18 cellular contexts compared by ENCODE assay signal in the genomic region with DNA sequence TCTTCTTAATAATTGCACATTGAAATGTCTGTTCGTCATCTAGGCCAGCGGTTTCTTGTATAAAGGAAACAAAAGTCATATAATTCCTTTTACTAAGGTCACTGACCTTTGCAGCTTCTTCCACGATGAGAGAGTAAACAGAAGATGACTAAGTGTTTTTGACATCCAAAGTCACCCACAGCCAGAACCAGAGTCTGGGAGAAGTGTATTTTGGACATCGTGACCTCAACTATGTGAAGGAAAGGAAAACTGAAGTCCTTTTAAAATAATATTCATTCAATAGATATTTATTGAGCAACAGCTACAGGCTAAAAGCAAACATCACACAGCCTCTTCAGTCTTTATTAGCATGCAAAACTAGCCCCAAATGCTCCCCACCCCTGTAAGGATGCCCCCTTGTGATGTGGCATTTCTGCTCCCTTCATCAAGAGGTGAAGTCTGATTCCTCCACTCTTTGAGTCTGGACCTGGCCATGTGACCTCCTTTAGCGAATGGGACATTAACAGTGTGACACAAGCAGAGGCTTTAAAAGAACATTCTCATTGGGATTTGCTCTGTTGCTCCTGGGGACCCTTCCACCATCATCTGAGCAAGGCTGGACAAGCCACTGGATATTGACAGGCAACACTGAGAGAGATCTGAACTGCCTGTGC. TPM values are rescaled to one million over a fixed set of nuclear protein-coding genes. Genes with fewer than 3 reads are reported as not detected.
DNase-seq lines count a peak whose midpoint lies in the region; ATAC-seq and TF ChIP-seq lines count a peak whose summit lies in the region.
"Had no signal": no experiment of that assay in that cellular context is flagged by ENCODE, and none has a peak within 500 bp of the region (broad histone marks: within the 10 kb centered on the region; RNA-seq: fewer than 3 reads in every experiment).

No MANE protein-coding gene starts in this region.

- CTCF ChIA-PET in activated CD4-positive, alpha-beta memory T cell treated with anti-CD3 and anti-CD28 coated beads, Interleukin-2, amount 10 ng/mL, durations not matched to agents 7 days and 5 days (lab: Charles Lee) = no interaction called here

- no peaks in the 10 kb centered on the region for H3K36me3 Mint-ChIP-seq in activated CD4-positive, alpha-beta memory T cell treated with anti-CD3 and anti-CD28 coated beads, Interleukin-2, amount 10 ng/mL, durations not matched to agents 7 days and 5 days (ENCODE audit: low read depth)
- H3K36me3 Mint-ChIP-seq in activated T-helper 17 cell treated with anti-CD3 and anti-CD28 coated beads, Interleukin-2, amount 50 U/mL, for 72 hours (ENCODE audit: low read depth) = no peaks in the 10 kb centered on the region
- H3K36me3 Mint-ChIP-seq: activated naive CD4-positive, alpha-beta T cell treated with anti-CD3 and anti-CD28 coated beads, Interleukin-2, amount 50 U/mL, for 24 hours had no signal

- H3K4me3 Mint-ChIP-seq in activated CD4-positive, alpha-beta memory T cell treated with anti-CD3 and anti-CD28 coated beads, Interleukin-2, amount 10 ng/mL, durations not matched to agents 7 days and 5 days = no peak overlapping the region
- H3K4me3 Mint-ChIP-seq in activated T-helper 17 cell treated with anti-CD3 and anti-CD28 coated beads, Interleukin-2, amount 50 U/mL, for 72 hours = no peak overlapping the region
- H3K4me3 Mint-ChIP-seq: activated CD4-positive, alpha-beta T cell treated with anti-CD3 and anti-CD28 coated beads, Interleukin-2, amount 10 ng/mL, durations not matched to agents 7 days and 5 days; activated naive CD4-positive, alpha-beta T cell treated with anti-CD3 and anti-CD28 coated beads, Interleukin-2, amount 50 U/mL, for 24 hours had no signal

- H3K27ac ChIP-seq in heart left ventricle = peak overlapping the region in 4 of 12 donors; percentile 11 to 55 (median 21)
- H3K27ac ChIP-seq in right atrium auricular region = peak overlapping the region in 1 of 2 donors; percentile 36
- H3K27ac ChIP-seq in mucosa of rectum (ENCODE audit: low read depth in 2 of 2, low read length in 2 of 2) = peak overlapping the region; percentile 19 to 49
- H3K27ac ChIP-seq: SK-N-MC, testis had no signal

- TF ChIP-seq CTCF in heart left ventricle (IDR thresholded peaks at IDR 0.05) (no peak), right atrium auricular region (IDR thresholded peaks at IDR 0.05) (no peak)

- no peak overlapping the region for H3K9ac ChIP-seq in mucosa of rectum (ENCODE audit: low read depth in 1 of 2, low read length in 2 of 2)

- H3K36me3 ChIP-seq in heart left ventricle (no peaks in the 10 kb centered on the region), right atrium auricular region (no peaks in the 10 kb centered on the region), mucosa of rectum (ENCODE audit: control insufficient read depth in 2 of 2, insufficient read depth in 2 of 2, low read length in 2 of 2) (no peaks in the 10 kb centered on the region)

- no peak for TF ChIP-seq POLR2A in heart left ventricle (IDR thresholded peaks at IDR 0.05)

- H3K27me3 Mint-ChIP-seq in activated CD4-positive, alpha-beta memory T cell treated with anti-CD3 and anti-CD28 coated beads, Interleukin-2, amount 10 ng/mL, durations not matched to agents 7 days and 5 days = peaks cover 2% of the 10 kb centered on the region
- H3K27me3 Mint-ChIP-seq in activated T-helper 17 cell treated with anti-CD3 and anti-CD28 coated beads, Interleukin-2, amount 50 U/mL, for 72 hours = peaks cover 20% of the 10 kb centered on the region

- H3K9me3 ChIP-seq in heart left ventricle (no peaks in the 10 kb centered on the region), right atrium auricular region (no peaks in the 10 kb centered on the region), mucosa of rectum (ENCODE audit: control insufficient read depth in 2 of 2, low read length in 2 of 2) (no peaks in the 10 kb centered on the region)
- H3K9me3 ChIP-seq: testis had no signal

- no peak for DNase-seq in heart left ventricle
- no peak for DNase-seq in right atrium auricular region (ENCODE audit: low spot score)
- peak; percentile 10 for DNase-seq in dermis blood vessel endothelial cell
- DNase-seq in activated CD4-positive, alpha-beta memory T cell treated with anti-CD3 and anti-CD28 coated beads, Interleukin-2, amount 10 ng/mL, durations not matched to agents 7 days and 5 days = no peak
- no peak for DNase-seq in RPMI8226
- no peak for DNase-seq in activated CD4-positive, CD25-positive, alpha-beta regulatory T cell (lab: John Stamatoyannopoulos, UW)
- DNase-seq: 8988T; activated CD4-positive, alpha-beta T cell treated with anti-CD3 and anti-CD28 coated beads, Interleukin-2, amount 10 ng/mL, durations not matched to agents 7 days and 5 days; DMS79 treated with DMSO at 0.1 percent for 48 hours; effector CD8-positive, alpha-beta T cell; Kasumi-1; occipital lobe; stimulated activated CD4-positive, alpha-beta T cell treated with anti-CD3 and anti-CD28 coated beads, Interleukin-4, amount 100 ng/mL, for 4 hours; testis had no signal

- 66 to 81% (median 70%) methylated on average over 5 of the region's 5 CpGs for WGBS in heart left ventricle, 4 donors

- no peaks in the 10 kb centered on the region for H3K9me3 Mint-ChIP-seq in activated CD4-positive, alpha-beta memory T cell treated with anti-CD3 and anti-CD28 coated beads, Interleukin-2, amount 10 ng/mL, durations not matched to agents 7 days and 5 days
- no peaks in the 10 kb centered on the region for H3K9me3 Mint-ChIP-seq in activated T-helper 17 cell treated with anti-CD3 and anti-CD28 coated beads, Interleukin-2, amount 50 U/mL, for 72 hours

- H3K4me3 ChIP-seq in heart left ventricle (no peak overlapping the region), right atrium auricular region (no peak overlapping the region), mucosa of rectum (ENCODE audit: low read length in 2 of 2) (no peak overlapping the region)
- H3K4me3 ChIP-seq: SK-N-MC, testis had no signal

- POLR2A ChIA-PET in activated CD4-positive, alpha-beta memory T cell treated with anti-CD3 and anti-CD28 coated beads, Interleukin-2, amount 10 ng/mL, durations not matched to agents 7 days and 5 days (lab: Charles Lee) = no interaction called here

- H3K4me1 Mint-ChIP-seq in activated CD4-positive, alpha-beta memory T cell treated with anti-CD3 and anti-CD28 coated beads, Interleukin-2, amount 10 ng/mL, durations not matched to agents 7 days and 5 days = peaks cover 6% of the 10 kb centered on the region
- no peaks in the 10 kb centered on the region for H3K4me1 Mint-ChIP-seq in activated T-helper 17 cell treated with anti-CD3 and anti-CD28 coated beads, Interleukin-2, amount 50 U/mL, for 72 hours
- H3K4me1 Mint-ChIP-seq: activated naive CD4-positive, alpha-beta T cell treated with anti-CD3 and anti-CD28 coated beads, Interleukin-2, amount 50 U/mL, for 24 hours had no signal

- intact Hi-C loops in heart left ventricle (cut with DNase I) = loop anchor here in 1 of 10 donors (10.0 kb wide), 1 partner anchor 72 kb away; a partner anchor contains a TSS

- H3K27me3 ChIP-seq in heart left ventricle (no peaks in the 10 kb centered on the region), right atrium auricular region (no peaks in the 10 kb centered on the region), mucosa of rectum (ENCODE audit: control insufficient read depth in 2 of 2, insufficient read depth in 2 of 2, low read length in 2 of 2) (no peaks in the 10 kb centered on the region)
- H3K27me3 ChIP-seq: testis had no signal

- H3K4me1 ChIP-seq in heart left ventricle (peaks cover 3 to 40% (median 15%) of the 10 kb centered on the region in 12 donors), right atrium auricular region (peaks cover 0 to 24% of the 10 kb centered on the region in 2 donors), mucosa of rectum (ENCODE audit: control insufficient read depth in 2 of 2, insufficient read depth in 2 of 2, low read length in 2 of 2) (no peaks in the 10 kb centered on the region)

- ATAC-seq in heart left ventricle = peak in 3 of 4 donors; percentile 18 to 46 (median 28)
- no peak for ATAC-seq in activated T-helper 17 cell treated with anti-CD3 and anti-CD28 coated beads, Interleukin-2, amount 50 U/mL, for 72 hours (replicated peaks)

- no peak overlapping the region for H3K27ac Mint-ChIP-seq in activated CD4-positive, alpha-beta memory T cell treated with anti-CD3 and anti-CD28 coated beads, Interleukin-2, amount 10 ng/mL, durations not matched to agents 7 days and 5 days
- H3K27ac Mint-ChIP-seq in activated T-helper 17 cell treated with anti-CD3 and anti-CD28 coated beads, Interleukin-2, amount 50 U/mL, for 72 hours = no peak overlapping the region
- H3K27ac Mint-ChIP-seq: activated CD4-positive, alpha-beta T cell treated with anti-CD3 and anti-CD28 coated beads, Interleukin-2, amount 10 ng/mL, durations not matched to agents 7 days and 5 days; activated naive CD4-positive, alpha-beta T cell treated with anti-CD3 and anti-CD28 coated beads, Interleukin-2, amount 50 U/mL, for 24 hours had no signal

RNA-seq across cellular contexts. Expression of a gene that starts 8.1 kb away (rescaled TPM):
- total RNA-seq in heart left ventricle = 100 to 1,000 TPM; 133 to 421 (median 186) TPM
- polyA plus RNA-seq in heart left ventricle = 100 to 1,000 TPM in 1 of 2 donors, 10 to 100 TPM in 1; 92.2 to 220 TPM
- total RNA-seq in right atrium auricular region = 100 to 1,000 TPM; 160 to 164 TPM
- total RNA-seq in dermis blood vessel endothelial cell = 23.3 and 32.2 TPM in 2 replicates
- total RNA-seq in activated CD4-positive, alpha-beta memory T cell treated with anti-CD3 and anti-CD28 coated beads, Interleukin-2, amount 10 ng/mL, durations not matched to agents 7 days and 5 days = not detected
- total RNA-seq in activated T-helper 17 cell treated with anti-CD3 and anti-CD28 coated beads, Interleukin-2, amount 50 U/mL, for 72 hours = not detected
- total RNA-seq: activated CD4-positive, alpha-beta T cell treated with anti-CD3 and anti-CD28 coated beads, Interleukin-2, amount 10 ng/mL, durations not matched to agents 7 days and 5 days had no signal

Comparison
In these comparisons a context has a peak if more than half of its experiments do, and no peak if none do; other contexts are left out.
1. RNA of a gene that starts 8.1 kb away (total RNA-seq): 133 to 421 TPM in heart left ventricle, 160 to 164 TPM in right atrium auricular region and 23.3 to 32.2 TPM in dermis blood vessel endothelial cell; not detected in activated T-helper 17 cell treated with anti-CD3 and anti-CD28 coated beads, Interleukin-2, amount 50 U/mL, for 72 hours and not detected in activated CD4-positive, alpha-beta memory T cell treated with anti-CD3 and anti-CD28 coated beads, Interleukin-2, amount 10 ng/mL, durations not matched to agents 7 days and 5 days; every median in the first group is over 10 times any median in the second.